ENCODE assay signal across 8 cellular contexts in the genomic region with DNA sequence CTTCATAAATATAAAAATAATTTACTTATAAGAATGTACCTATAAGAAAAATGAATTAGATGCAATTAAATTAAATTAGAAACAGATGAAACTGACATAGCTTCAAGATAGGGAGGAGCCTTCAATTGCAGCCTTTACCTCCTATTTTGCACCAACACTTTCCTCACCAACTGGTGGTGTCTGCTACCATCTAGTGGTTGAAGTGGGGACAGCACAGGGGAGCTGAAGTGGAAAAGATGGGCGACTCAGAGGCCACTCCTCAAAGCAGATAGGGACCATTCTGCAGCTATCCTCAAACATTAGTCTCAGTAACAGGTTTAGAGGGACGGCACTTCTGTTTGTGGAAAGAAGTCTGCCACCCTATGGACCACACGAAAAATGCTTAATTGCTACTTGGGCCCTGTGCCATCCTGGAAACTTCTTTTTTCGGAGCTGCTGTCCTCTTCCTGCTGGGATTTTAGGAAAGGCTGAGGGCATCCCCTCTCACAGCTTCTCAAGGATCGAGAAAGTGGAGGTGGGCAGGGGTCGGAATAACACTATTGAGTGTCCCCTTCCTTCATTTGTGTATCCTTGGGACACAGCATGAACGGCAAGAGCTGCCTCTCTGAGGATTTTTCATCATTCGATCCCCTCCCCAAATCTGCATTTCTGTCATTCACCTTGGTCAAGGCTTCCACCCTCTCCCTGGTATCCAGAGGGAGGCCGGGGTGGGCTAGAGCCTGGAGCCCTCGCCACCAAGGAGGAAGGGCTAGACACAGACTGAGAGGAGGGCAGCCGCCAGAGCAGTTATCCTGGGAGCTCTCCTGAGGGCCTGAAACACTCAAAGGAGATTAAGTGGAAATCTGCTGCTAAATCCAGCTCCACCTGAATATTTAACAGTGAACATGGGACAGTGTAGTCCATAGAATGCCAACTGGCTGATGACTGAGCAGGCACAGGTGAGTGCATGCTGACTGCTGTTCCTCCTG. TPM values are rescaled to one million over a fixed set of nuclear protein-coding genes. Genes with fewer than 3 reads are reported as not detected.
DNase-seq lines count a peak whose midpoint lies in the region; ATAC-seq and TF ChIP-seq lines count a peak whose summit lies in the region.

No MANE protein-coding gene starts in this region.

- no peak overlapping the region for H3K4me2 ChIP-seq in fibroblast of lung (ENCODE audit: extremely low read depth, insufficient read depth, low read length)

- DNase-seq in GM12864 (ENCODE audit: low read depth), result peak; percentile 35
- DNase-seq in LNCaP clone FGC (ENCODE audit: low read depth), result peak; percentile 41
- DNase-seq in Panc1 (ENCODE audit: low read depth, low spot score), result peak; percentile 75
- DNase-seq in activated T-cell treated with anti-CD3 and anti-CD28 coated beads, Interleukin-2, amount 50 U/mL, for 24 hours, result peak; percentile 87
- peak; percentile 58 to 80 for DNase-seq in fibroblast of lung (ENCODE audit: low read depth in 2 of 2)
- peak; percentile 92 for DNase-seq in neural crest cell (ENCODE audit: low read depth, low spot score)
- peak; percentile 81 to 83 for DNase-seq in stimulated activated naive CD8-positive, alpha-beta T cell treated with anti-CD3 and anti-CD28 coated beads, Interleukin-15, amount 100 ng/mL, for 72 hours

- H3K27me3 ChIP-seq in Panc1 (ENCODE audit: control insufficient read depth, insufficient read depth, low read length), result no peaks in the 10 kb centered on the region
- no peaks in the 10 kb centered on the region for H3K27me3 ChIP-seq in fibroblast of lung (ENCODE audit: control insufficient read depth, insufficient read depth, low read length)

- CTCF ChIA-PET in Panc1 (lab: Charles Lee), result interaction anchor here (0.5 to 2.4 kb wide), 11 partner anchors 9 to 373 kb away, joined by 3 to 16 read pairs (median 4); a partner anchor contains a TSS

- no peaks in the 10 kb centered on the region for H3K27me3 Mint-ChIP-seq in activated T-cell treated with anti-CD3 and anti-CD28 coated beads, Interleukin-2, amount 50 U/mL, for 24 hours
- no peaks in the 10 kb centered on the region for H3K27me3 Mint-ChIP-seq in neural crest cell (ENCODE audit: low read depth)
- H3K27me3 Mint-ChIP-seq in stimulated activated naive CD8-positive, alpha-beta T cell treated with anti-CD3 and anti-CD28 coated beads, Interleukin-15, amount 100 ng/mL, for 72 hours, result no peaks in the 10 kb centered on the region

- no peaks in the 10 kb centered on the region for H3K36me3 Mint-ChIP-seq in activated T-cell treated with anti-CD3 and anti-CD28 coated beads, Interleukin-2, amount 50 U/mL, for 24 hours (ENCODE audit: low read depth)
- no peaks in the 10 kb centered on the region for H3K36me3 Mint-ChIP-seq in neural crest cell (ENCODE audit: low read depth)

- no peaks in the 10 kb centered on the region for H3K9me3 ChIP-seq in Panc1 (ENCODE audit: control insufficient read depth, insufficient read depth, low read depth, low read length)
- H3K9me3 ChIP-seq in fibroblast of lung (ENCODE audit: control insufficient read depth, insufficient read depth, low read depth, low read length), result no peaks in the 10 kb centered on the region

- intact Hi-C loops in Panc1 (cut with micrococcal nuclease; ENCODE audit: unreplicated experiment), result loop anchor here (2.0 to 10.0 kb wide), 4 partner anchors 37 to 254 kb away; no protein-coding TSS in a partner anchor

- POLR2A ChIA-PET in Panc1 (lab: Charles Lee), result no interaction called here

- ATAC-seq in Panc1, result peak; percentile 89
- ATAC-seq in stimulated activated naive CD8-positive, alpha-beta T cell treated with anti-CD3 and anti-CD28 coated beads, Interleukin-15, amount 100 ng/mL, for 72 hours, result peak; percentile 86
- no peak for ATAC-seq in HG02870 (IDR thresholded peaks at IDR 0.05; ENCODE audit: unreplicated experiment)

- H3K79me2 ChIP-seq in fibroblast of lung (ENCODE audit: control insufficient read depth, insufficient read depth, low read length), result no peaks in the 10 kb centered on the region

- H3K9ac ChIP-seq in fibroblast of lung (ENCODE audit: insufficient read depth, low read length), result no peak overlapping the region

- BruUV-seq in Panc1 (replicated peaks; lab: Mats Ljungman, UMichigan), result no TSS peak

- no peak overlapping the region for H3K4me3 Mint-ChIP-seq in activated T-cell treated with anti-CD3 and anti-CD28 coated beads, Interleukin-2, amount 50 U/mL, for 24 hours
- no peak overlapping the region for H3K4me3 Mint-ChIP-seq in neural crest cell
- no peak overlapping the region for H3K4me3 Mint-ChIP-seq in stimulated activated naive CD8-positive, alpha-beta T cell treated with anti-CD3 and anti-CD28 coated beads, Interleukin-15, amount 100 ng/mL, for 72 hours

- no peak overlapping the region for H3K27ac Mint-ChIP-seq in activated T-cell treated with anti-CD3 and anti-CD28 coated beads, Interleukin-2, amount 50 U/mL, for 24 hours
- no peak overlapping the region for H3K27ac Mint-ChIP-seq in neural crest cell (ENCODE audit: unreplicated experiment)
- H3K27ac Mint-ChIP-seq in stimulated activated naive CD8-positive, alpha-beta T cell treated with anti-CD3 and anti-CD28 coated beads, Interleukin-15, amount 100 ng/mL, for 72 hours, result no peak overlapping the region

- peak; percentile 94 for TF ChIP-seq CTCF in GM12864 (IDR thresholded peaks at IDR 0.05; ENCODE audit: low read depth, low read length, missing control alignments)
- peak; percentile 99 for TF ChIP-seq CTCF in LNCaP clone FGC (IDR thresholded peaks at IDR 0.05; ENCODE audit: control insufficient read depth, extremely low read depth, insufficient read depth)
- TF ChIP-seq CTCF in Panc1 (IDR thresholded peaks at IDR 0.05), result peak; percentile 85
- peak; percentile 99 for TF ChIP-seq CTCF in fibroblast of lung (conservative IDR thresholded peaks at IDR 0.05 in 1 of 2, IDR thresholded peaks at IDR 0.05 in 1 of 2; ENCODE audit: low read depth in 1 of 2, low read length in 2 of 2)
- TF ChIP-seq CTCF in neural crest cell (conservative IDR thresholded peaks at IDR 0.05), result peak; percentile 97

- no peaks in the 10 kb centered on the region for H4K20me1 ChIP-seq in fibroblast of lung (ENCODE audit: control insufficient read depth, extremely low read depth, insufficient read depth, low read length)

- H2AFZ ChIP-seq in fibroblast of lung (ENCODE audit: low read length), result no peak overlapping the region

- no peaks in the 10 kb centered on the region for H3K4me1 Mint-ChIP-seq in activated T-cell treated with anti-CD3 and anti-CD28 coated beads, Interleukin-2, amount 50 U/mL, for 24 hours (ENCODE audit: low read depth)
- no peaks in the 10 kb centered on the region for H3K4me1 Mint-ChIP-seq in neural crest cell
- no peaks in the 10 kb centered on the region for H3K4me1 Mint-ChIP-seq in stimulated activated naive CD8-positive, alpha-beta T cell treated with anti-CD3 and anti-CD28 coated beads, Interleukin-15, amount 100 ng/mL, for 72 hours

- H3K9me3 Mint-ChIP-seq in activated T-cell treated with anti-CD3 and anti-CD28 coated beads, Interleukin-2, amount 50 U/mL, for 24 hours, result no peaks in the 10 kb centered on the region
- H3K9me3 Mint-ChIP-seq in neural crest cell, result no peaks in the 10 kb centered on the region
- no peaks in the 10 kb centered on the region for H3K9me3 Mint-ChIP-seq in stimulated activated naive CD8-positive, alpha-beta T cell treated with anti-CD3 and anti-CD28 coated beads, Interleukin-15, amount 100 ng/mL, for 72 hours

- H3K27ac ChIP-seq in Panc1 (ENCODE audit: low read length) (no peak overlapping the region), fibroblast of lung (ENCODE audit: insufficient read depth, low read length) (no peak overlapping the region)

- H3K4me3 ChIP-seq in GM12864 (ENCODE audit: low read depth, low read length) (no peak overlapping the region), LNCaP clone FGC (ENCODE audit: low read depth, low read length) (no peak overlapping the region), Panc1 (ENCODE audit: low read depth in 2 of 2, low read length in 2 of 2) (no peak overlapping the region), fibroblast of lung (replicated peaks in 1 of 4; ENCODE audit: control extremely low read depth in 1 of 4, insufficient read depth in 1 of 4, low read depth in 3 of 4, low read length in 4 of 4) (no peak overlapping the region)

- in situ Hi-C loops in Panc1 (cut with HindIII; ENCODE audit: low pct_unique_long_range_greater_than_20kb, low sequenced_read_pairs), result no loop called here

- H3K36me3 ChIP-seq in Panc1 (ENCODE audit: control insufficient read depth, insufficient read depth, low read length), result no peaks in the 10 kb centered on the region
- no peaks in the 10 kb centered on the region for H3K36me3 ChIP-seq in fibroblast of lung (ENCODE audit: control insufficient read depth, insufficient read depth, low read length)

- no peaks in the 10 kb centered on the region; the same call in 1 of the 2 replicates for H3K4me1 ChIP-seq in Panc1 (ENCODE audit: control insufficient read depth, insufficient read depth, low read length)
- H3K4me1 ChIP-seq in fibroblast of lung (ENCODE audit: control insufficient read depth, extremely low read depth, insufficient read depth, low read length), result no peaks in the 10 kb centered on the region

RNA-seq across cellular contexts. Expression of a gene that starts 9.6 kb away (rescaled TPM):
- total RNA-seq in Panc1 (2021; ENCODE audit: unreplicated experiment) (not detected), fibroblast of lung (not detected in 2 replicates), neural crest cell (not detected in 2 replicates)
- polyA plus RNA-seq in Panc1 (2012; ENCODE audit: insufficient read length), result not detected
- polyA plus RNA-seq in fibroblast of lung, result not detected in 2 replicates
- polyA plus RNA-seq in fibroblast of lung (2012), result not detected in 2 replicates
- not detected in 2 replicates for polyA minus RNA-seq in fibroblast of lung (ENCODE audit: low replicate concordance)

RNA-seq across cellular contexts. Expression of a gene that starts 53.0 kb away (rescaled TPM):
- total RNA-seq in Panc1 (2021; ENCODE audit: unreplicated experiment), result 119 TPM
- 155 TPM for polyA plus RNA-seq in Panc1 (2012; ENCODE audit: insufficient read length)
- total RNA-seq in fibroblast of lung, result 50.3 and 70.4 TPM in 2 replicates
- polyA plus RNA-seq in fibroblast of lung, result 310 and 317 TPM in 2 replicates
- 315 and 353 TPM in 2 replicates for polyA plus RNA-seq in fibroblast of lung (2012)
- 93.3 and 107 TPM in 2 replicates for polyA minus RNA-seq in fibroblast of lung (ENCODE audit: low replicate concordance)
- total RNA-seq in neural crest cell, result 116 and 128 TPM in 2 replicates

RNA-seq across cellular contexts. Expression of a gene that starts 58.4 kb away (rescaled TPM):
- not detected for total RNA-seq in Panc1 (2021; ENCODE audit: unreplicated experiment)
- not detected for polyA plus RNA-seq in Panc1 (2012; ENCODE audit: insufficient read length)
- total RNA-seq in fibroblast of lung, result not detected in 2 replicates
- polyA plus RNA-seq in fibroblast of lung, result not detected in 2 replicates
- polyA plus RNA-seq in fibroblast of lung (2012), result not detected in 2 replicates
- polyA minus RNA-seq in fibroblast of lung (ENCODE audit: low replicate concordance), result not detected in 2 replicates
- total RNA-seq in neural crest cell, result not detected in 2 replicates

Comparison
In these comparisons a context has a peak if more than half of its experiments do, and no peak if none do; other contexts are left out.
1. DNase-seq: peak in every context shown above with its lines; median percentile 92 in neural crest cell; 87 in activated T-cell treated with anti-CD3 and anti-CD28 coated beads, Interleukin-2, amount 50 U/mL, for 24 hours; 82 in stimulated activated naive CD8-positive, alpha-beta T cell treated with anti-CD3 and anti-CD28 coated beads, Interleukin-15, amount 100 ng/mL, for 72 hours; 75 in Panc1; 69 in fibroblast of lung; 41 in LNCaP clone FGC; 35 in GM12864.